ENCODE assay signal across 8 cellular contexts in genomic region chr10:72316748-72317435, GRCh38. TPM values are rescaled to one million over a fixed set of nuclear protein-coding genes. Genes with fewer than 3 reads are reported as not detected.
DNase-seq lines count a peak whose midpoint lies in the region; ATAC-seq and TF ChIP-seq lines count a peak whose summit lies in the region.

No MANE protein-coding gene starts in this region.

- DNase-seq in COR-L47 (lab: John Stamatoyannopoulos, UW), result peak; percentile 73
- peak; percentile 82 for DNase-seq in NCI-H345 (lab: John Stamatoyannopoulos, UW)
- DNase-seq in activated naive CD8-positive, alpha-beta T cell treated with anti-CD3 and anti-CD28 coated beads, Interleukin-2, amount 10 ng/mL, durations not matched to agents 7 days and 5 days, result peak; percentile 63
- DNase-seq in naive thymus-derived CD4-positive, alpha-beta T cell, result peak in 7 of 9 donors; percentile 27 to 68 (median 60)
- no peak for DNase-seq in mesothelial cell of epicardium (ENCODE audit: low spot score in 2 of 2, unreplicated experiment in 2 of 2)

- peaks cover 5% of the 10 kb centered on the region for H3K36me3 Mint-ChIP-seq in activated naive CD8-positive, alpha-beta T cell treated with anti-CD3 and anti-CD28 coated beads, Interleukin-2, amount 10 ng/mL, durations not matched to agents 7 days and 5 days
- peaks cover 0 to 5% (median 0%) of the 10 kb centered on the region in 5 donors for H3K36me3 Mint-ChIP-seq in naive thymus-derived CD4-positive, alpha-beta T cell
- no peaks in the 10 kb centered on the region for H3K36me3 Mint-ChIP-seq in mesothelial cell of epicardium

- H3K27me3 ChIP-seq in naive thymus-derived CD4-positive, alpha-beta T cell (ENCODE audit: control insufficient read depth in 2 of 2, insufficient read depth in 2 of 2, low read length in 2 of 2), result no peaks in the 10 kb centered on the region

- no peak overlapping the region for H3K4me3 ChIP-seq in naive thymus-derived CD4-positive, alpha-beta T cell (ENCODE audit: low read length)

- no peaks in the 10 kb centered on the region for H3K36me3 ChIP-seq in naive thymus-derived CD4-positive, alpha-beta T cell (ENCODE audit: control insufficient read depth in 2 of 3, insufficient read depth in 3 of 3, low read length in 3 of 3)

- H3K4me1 Mint-ChIP-seq in activated naive CD8-positive, alpha-beta T cell treated with anti-CD3 and anti-CD28 coated beads, Interleukin-2, amount 10 ng/mL, durations not matched to agents 7 days and 5 days, result peaks cover 47% of the 10 kb centered on the region
- H3K4me1 Mint-ChIP-seq in naive thymus-derived CD4-positive, alpha-beta T cell, result peaks cover 46 to 81% (median 62%) of the 10 kb centered on the region in 7 donors
- H3K4me1 Mint-ChIP-seq in mesothelial cell of epicardium, result peaks cover 35% of the 10 kb centered on the region

- ATAC-seq in activated naive CD8-positive, alpha-beta T cell treated with anti-CD3 and anti-CD28 coated beads, Interleukin-2, amount 10 ng/mL, durations not matched to agents 7 days and 5 days (ENCODE audit: low read depth), result no peak
- no peak for ATAC-seq in naive thymus-derived CD4-positive, alpha-beta T cell
- ATAC-seq in HG02642 (IDR thresholded peaks at IDR 0.05; ENCODE audit: poor library complexity, unreplicated experiment) (no peak), HG02610 (IDR thresholded peaks at IDR 0.05; ENCODE audit: unreplicated experiment) (no peak), HG02870 (IDR thresholded peaks at IDR 0.05; ENCODE audit: unreplicated experiment) (no peak)

- peak overlapping the region; percentile 71 for H3K27ac ChIP-seq in naive thymus-derived CD4-positive, alpha-beta T cell (ENCODE audit: low read depth, low read length)

- POLR2A ChIA-PET in activated naive CD8-positive, alpha-beta T cell treated with anti-CD3 and anti-CD28 coated beads, Interleukin-2, amount 10 ng/mL, durations not matched to agents 7 days and 5 days (lab: Charles Lee), result interaction anchor here (1.0 to 53.3 kb wide), 3 partner anchors 6 to 228 kb away, joined by 3 to 1812 read pairs (median 1812); partner anchors contain the start of genes DDIT4 and SPOCK2
- POLR2A ChIA-PET in naive thymus-derived CD4-positive, alpha-beta T cell (lab: Charles Lee), result interaction anchor here (0.8 to 13.6 kb wide), 12 partner anchors 10 to 101 kb away, joined by 3 to 174 read pairs (median 10); partner anchors contain the start of genes ANAPC16, ASCC1 and DDIT4

- CTCF ChIA-PET in naive thymus-derived CD4-positive, alpha-beta T cell (lab: Charles Lee), result interaction anchor here (0.9 to 5.2 kb wide), 3 partner anchors 9 to 42 kb away, joined by 3 to 21 read pairs (median 4); no protein-coding TSS in a partner anchor

- peak overlapping the region; percentile 94 for H3K27ac Mint-ChIP-seq in activated naive CD8-positive, alpha-beta T cell treated with anti-CD3 and anti-CD28 coated beads, Interleukin-2, amount 10 ng/mL, durations not matched to agents 7 days and 5 days
- peak overlapping the region; percentile 82 to 97 (median 95) for H3K27ac Mint-ChIP-seq in naive thymus-derived CD4-positive, alpha-beta T cell
- H3K27ac Mint-ChIP-seq in mesothelial cell of epicardium, result no peak overlapping the region

- peaks cover 49 to 77% of the 10 kb centered on the region in 2 donors for H3K4me1 ChIP-seq in naive thymus-derived CD4-positive, alpha-beta T cell (ENCODE audit: control insufficient read depth in 2 of 2, insufficient read depth in 2 of 2, low read length in 2 of 2)

- no peaks in the 10 kb centered on the region for H3K27me3 Mint-ChIP-seq in activated naive CD8-positive, alpha-beta T cell treated with anti-CD3 and anti-CD28 coated beads, Interleukin-2, amount 10 ng/mL, durations not matched to agents 7 days and 5 days
- H3K27me3 Mint-ChIP-seq in naive thymus-derived CD4-positive, alpha-beta T cell, result no peaks in the 10 kb centered on the region
- H3K27me3 Mint-ChIP-seq in mesothelial cell of epicardium (ENCODE audit: low read depth), result no peaks in the 10 kb centered on the region

- TF ChIP-seq CTCF in mesothelial cell of epicardium (IDR thresholded peaks at IDR 0.05; ENCODE audit: unreplicated experiment), result no peak

- H3K9me3 ChIP-seq in naive thymus-derived CD4-positive, alpha-beta T cell (ENCODE audit: control insufficient read depth in 2 of 3, low read length in 3 of 3), result no peaks in the 10 kb centered on the region

- intact Hi-C loops in naive thymus-derived CD4-positive, alpha-beta T cell (cut with micrococcal nuclease), result loop anchor here in 1 of 2 donors (1.0 kb wide), 1 partner anchor 12 kb away; no protein-coding TSS in a partner anchor

- H3K4me3 Mint-ChIP-seq in activated naive CD8-positive, alpha-beta T cell treated with anti-CD3 and anti-CD28 coated beads, Interleukin-2, amount 10 ng/mL, durations not matched to agents 7 days and 5 days, result peak overlapping the region; percentile 50
- H3K4me3 Mint-ChIP-seq in naive thymus-derived CD4-positive, alpha-beta T cell, result peak overlapping the region; percentile 50 to 81 (median 69)
- no peak overlapping the region for H3K4me3 Mint-ChIP-seq in mesothelial cell of epicardium

- H3K9me3 Mint-ChIP-seq in activated naive CD8-positive, alpha-beta T cell treated with anti-CD3 and anti-CD28 coated beads, Interleukin-2, amount 10 ng/mL, durations not matched to agents 7 days and 5 days, result no peaks in the 10 kb centered on the region
- no peaks in the 10 kb centered on the region for H3K9me3 Mint-ChIP-seq in naive thymus-derived CD4-positive, alpha-beta T cell
- no peaks in the 10 kb centered on the region for H3K9me3 Mint-ChIP-seq in mesothelial cell of epicardium

RNA-seq across cellular contexts. Expression of gene DNAJB12, which starts 37.8 kb away (rescaled TPM):
- 10 to 100 TPM; 24.3 to 26.5 TPM for total RNA-seq in activated naive CD8-positive, alpha-beta T cell treated with anti-CD3 and anti-CD28 coated beads, Interleukin-2, amount 10 ng/mL, durations not matched to agents 7 days and 5 days
- 10 to 100 TPM; 24.6 to 40.5 (median 36.2) TPM for total RNA-seq in naive thymus-derived CD4-positive, alpha-beta T cell
- 10 to 100 TPM; 17.6 to 27.6 TPM for polyA plus RNA-seq in naive thymus-derived CD4-positive, alpha-beta T cell
- total RNA-seq in mesothelial cell of epicardium, result 31.4 to 35.3 TPM (median 32.1 TPM) in 3 replicates

RNA-seq across cellular contexts. Expression of gene DDIT4, which starts 43.2 kb away (rescaled TPM):
- total RNA-seq in activated naive CD8-positive, alpha-beta T cell treated with anti-CD3 and anti-CD28 coated beads, Interleukin-2, amount 10 ng/mL, durations not matched to agents 7 days and 5 days, result 100 to 1,000 TPM; 150 to 159 TPM
- 100 to 1,000 TPM in 3 of 5 experiments, 10 to 100 TPM in 2; 25.4 to 335 (median 135) TPM for total RNA-seq in naive thymus-derived CD4-positive, alpha-beta T cell
- polyA plus RNA-seq in naive thymus-derived CD4-positive, alpha-beta T cell, result 100 to 1,000 TPM in 1 of 2 donors, 10 to 100 TPM in 1; 80.4 to 219 TPM
- total RNA-seq in mesothelial cell of epicardium, result 61.6 to 62.5 TPM (median 61.9 TPM) in 3 replicates

Comparison
In these comparisons a context has a peak if more than half of its experiments do, and no peak if none do; other contexts are left out.
1. DNase-seq: peak in COR-L47 (single experiment), NCI-H345 (single experiment), activated naive CD8-positive, alpha-beta T cell treated with anti-CD3 and anti-CD28 coated beads, Interleukin-2, amount 10 ng/mL, durations not matched to agents 7 days and 5 days (single experiment) and naive thymus-derived CD4-positive, alpha-beta T cell (7 of 9); none in mesothelial cell of epicardium (0 of 2).